ENCODE assay signal across 1 cellular context in the genomic region with DNA sequence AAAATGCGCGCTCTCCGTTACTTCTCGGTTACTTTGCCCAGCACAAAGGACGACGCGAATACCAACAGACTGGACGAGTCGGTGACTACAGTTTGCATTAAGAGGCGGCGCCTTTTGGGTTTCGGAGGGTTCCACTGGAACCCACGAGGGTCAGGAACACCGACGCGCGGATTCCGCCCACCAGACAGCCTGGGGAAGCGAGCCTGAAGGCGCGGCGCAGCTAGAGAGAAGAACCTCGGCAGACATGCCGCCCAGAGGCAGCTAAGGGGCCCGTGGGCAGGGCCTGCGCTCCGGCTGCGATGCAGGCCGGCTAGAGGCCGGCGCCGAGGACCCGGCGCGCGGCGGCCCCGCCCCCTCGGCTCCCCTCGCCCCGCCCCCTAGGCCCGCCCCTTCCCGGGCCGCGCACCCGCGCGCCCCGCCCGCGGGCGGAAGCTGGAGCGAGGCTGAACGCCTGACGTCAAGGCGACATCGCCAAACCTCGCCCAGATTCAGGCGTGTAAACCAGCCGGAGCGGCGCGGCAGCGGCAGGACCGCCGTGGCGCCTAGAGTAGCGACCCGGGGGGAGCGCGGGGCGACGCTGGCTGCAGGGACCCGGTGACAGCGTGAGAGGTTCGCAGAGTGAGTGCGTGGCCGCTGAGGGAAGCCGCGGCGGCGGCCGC.
A peak's percentile ranks its signal among the peaks of the same experiment; 100 is the strongest.
TF ChIP-seq lines count a peak whose summit lies in the region.

TSS of gene RAP1B (plus strand) at position 465 of the 659 bp plus-strand sequence. CDS start 37,826 bp downstream, outside the sequence.

TF ChIP-seq in K562, 482 proteins besides CTCF, POLR2A, EP300 and RAD21 (continued from another document and continues in another):
- TF ChIP-seq, protein P1, sequence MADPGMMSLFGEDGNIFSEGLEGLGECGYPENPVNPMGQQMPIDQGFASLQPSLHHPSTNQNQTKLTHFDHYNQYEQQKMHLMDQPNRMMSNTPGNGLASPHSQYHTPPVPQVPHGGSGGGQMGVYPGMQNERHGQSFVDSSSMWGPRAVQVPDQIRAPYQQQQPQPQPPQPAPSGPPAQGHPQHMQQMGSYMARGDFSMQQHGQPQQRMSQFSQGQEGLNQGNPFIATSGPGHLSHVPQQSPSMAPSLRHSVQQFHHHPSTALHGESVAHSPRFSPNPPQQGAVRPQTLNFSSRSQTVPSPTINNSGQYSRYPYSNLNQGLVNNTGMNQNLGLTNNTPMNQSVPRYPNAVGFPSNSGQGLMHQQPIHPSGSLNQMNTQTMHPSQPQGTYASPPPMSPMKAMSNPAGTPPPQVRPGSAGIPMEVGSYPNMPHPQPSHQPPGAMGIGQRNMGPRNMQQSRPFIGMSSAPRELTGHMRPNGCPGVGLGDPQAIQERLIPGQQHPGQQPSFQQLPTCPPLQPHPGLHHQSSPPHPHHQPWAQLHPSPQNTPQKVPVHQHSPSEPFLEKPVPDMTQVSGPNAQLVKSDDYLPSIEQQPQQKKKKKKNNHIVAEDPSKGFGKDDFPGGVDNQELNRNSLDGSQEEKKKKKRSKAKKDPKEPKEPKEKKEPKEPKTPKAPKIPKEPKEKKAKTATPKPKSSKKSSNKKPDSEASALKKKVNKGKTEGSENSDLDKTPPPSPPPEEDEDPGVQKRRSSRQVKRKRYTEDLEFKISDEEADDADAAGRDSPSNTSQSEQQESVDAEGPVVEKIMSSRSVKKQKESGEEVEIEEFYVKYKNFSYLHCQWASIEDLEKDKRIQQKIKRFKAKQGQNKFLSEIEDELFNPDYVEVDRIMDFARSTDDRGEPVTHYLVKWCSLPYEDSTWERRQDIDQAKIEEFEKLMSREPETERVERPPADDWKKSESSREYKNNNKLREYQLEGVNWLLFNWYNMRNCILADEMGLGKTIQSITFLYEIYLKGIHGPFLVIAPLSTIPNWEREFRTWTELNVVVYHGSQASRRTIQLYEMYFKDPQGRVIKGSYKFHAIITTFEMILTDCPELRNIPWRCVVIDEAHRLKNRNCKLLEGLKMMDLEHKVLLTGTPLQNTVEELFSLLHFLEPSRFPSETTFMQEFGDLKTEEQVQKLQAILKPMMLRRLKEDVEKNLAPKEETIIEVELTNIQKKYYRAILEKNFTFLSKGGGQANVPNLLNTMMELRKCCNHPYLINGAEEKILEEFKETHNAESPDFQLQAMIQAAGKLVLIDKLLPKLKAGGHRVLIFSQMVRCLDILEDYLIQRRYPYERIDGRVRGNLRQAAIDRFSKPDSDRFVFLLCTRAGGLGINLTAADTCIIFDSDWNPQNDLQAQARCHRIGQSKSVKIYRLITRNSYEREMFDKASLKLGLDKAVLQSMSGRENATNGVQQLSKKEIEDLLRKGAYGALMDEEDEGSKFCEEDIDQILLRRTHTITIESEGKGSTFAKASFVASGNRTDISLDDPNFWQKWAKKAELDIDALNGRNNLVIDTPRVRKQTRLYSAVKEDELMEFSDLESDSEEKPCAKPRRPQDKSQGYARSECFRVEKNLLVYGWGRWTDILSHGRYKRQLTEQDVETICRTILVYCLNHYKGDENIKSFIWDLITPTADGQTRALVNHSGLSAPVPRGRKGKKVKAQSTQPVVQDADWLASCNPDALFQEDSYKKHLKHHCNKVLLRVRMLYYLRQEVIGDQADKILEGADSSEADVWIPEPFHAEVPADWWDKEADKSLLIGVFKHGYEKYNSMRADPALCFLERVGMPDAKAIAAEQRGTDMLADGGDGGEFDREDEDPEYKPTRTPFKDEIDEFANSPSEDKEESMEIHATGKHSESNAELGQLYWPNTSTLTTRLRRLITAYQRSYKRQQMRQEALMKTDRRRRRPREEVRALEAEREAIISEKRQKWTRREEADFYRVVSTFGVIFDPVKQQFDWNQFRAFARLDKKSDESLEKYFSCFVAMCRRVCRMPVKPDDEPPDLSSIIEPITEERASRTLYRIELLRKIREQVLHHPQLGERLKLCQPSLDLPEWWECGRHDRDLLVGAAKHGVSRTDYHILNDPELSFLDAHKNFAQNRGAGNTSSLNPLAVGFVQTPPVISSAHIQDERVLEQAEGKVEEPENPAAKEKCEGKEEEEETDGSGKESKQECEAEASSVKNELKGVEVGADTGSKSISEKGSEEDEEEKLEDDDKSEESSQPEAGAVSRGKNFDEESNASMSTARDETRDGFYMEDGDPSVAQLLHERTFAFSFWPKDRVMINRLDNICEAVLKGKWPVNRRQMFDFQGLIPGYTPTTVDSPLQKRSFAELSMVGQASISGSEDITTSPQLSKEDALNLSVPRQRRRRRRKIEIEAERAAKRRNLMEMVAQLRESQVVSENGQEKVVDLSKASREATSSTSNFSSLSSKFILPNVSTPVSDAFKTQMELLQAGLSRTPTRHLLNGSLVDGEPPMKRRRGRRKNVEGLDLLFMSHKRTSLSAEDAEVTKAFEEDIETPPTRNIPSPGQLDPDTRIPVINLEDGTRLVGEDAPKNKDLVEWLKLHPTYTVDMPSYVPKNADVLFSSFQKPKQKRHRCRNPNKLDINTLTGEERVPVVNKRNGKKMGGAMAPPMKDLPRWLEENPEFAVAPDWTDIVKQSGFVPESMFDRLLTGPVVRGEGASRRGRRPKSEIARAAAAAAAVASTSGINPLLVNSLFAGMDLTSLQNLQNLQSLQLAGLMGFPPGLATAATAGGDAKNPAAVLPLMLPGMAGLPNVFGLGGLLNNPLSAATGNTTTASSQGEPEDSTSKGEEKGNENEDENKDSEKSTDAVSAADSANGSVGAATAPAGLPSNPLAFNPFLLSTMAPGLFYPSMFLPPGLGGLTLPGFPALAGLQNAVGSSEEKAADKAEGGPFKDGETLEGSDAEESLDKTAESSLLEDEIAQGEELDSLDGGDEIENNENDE (IDR thresholded peaks at IDR 0.05; ENCODE audit: low read depth, low read length) = no peak
- TF ChIP-seq RBM34 (IDR thresholded peaks at IDR 0.05; ENCODE audit: borderline replicate concordance, insufficient read depth, low read length) (no peak), SAFB2 (IDR thresholded peaks at IDR 0.05; ENCODE audit: borderline replicate concordance, low read depth, low read length, severe bottlenecking) (no peak), IRF9 (tag; IDR thresholded peaks at IDR 0.05) (no peak), TAF15 (IDR thresholded peaks at IDR 0.05; ENCODE audit: low read depth, low read length) (no peak), TRIM28 (IDR thresholded peaks at IDR 0.05) (no peak), E2F5 (CRISPR knock-in tag; IDR thresholded peaks at IDR 0.05) (no peak; the same call in 1 of the 2 replicates), TAF1 (IDR thresholded peaks at IDR 0.05; ENCODE audit: control insufficient read depth, extremely low read depth, insufficient read depth, low read length, severe bottlenecking) (peak; percentile 78), CBX1 (IDR thresholded peaks at IDR 0.05; ENCODE audit: low read depth) (peak; percentile 53; the same call in 1 of the 2 replicates), ZNF518B (CRISPR knock-in tag; IDR thresholded peaks at IDR 0.05) (no peak), KDM1A (IDR thresholded peaks at IDR 0.05) (no peak), ZNF41 (CRISPR knock-in tag; conservative IDR thresholded peaks at IDR 0.05) (no peak), ZNF57 (CRISPR knock-in tag; IDR thresholded peaks at IDR 0.05) (no peak), CREBBP (IDR thresholded peaks at IDR 0.05; ENCODE audit: low read depth, low read length) (no peak), ILF3 (IDR thresholded peaks at IDR 0.05; ENCODE audit: borderline replicate concordance) (no peak), KLF10 (CRISPR knock-in tag; IDR thresholded peaks at IDR 0.05) (no peak), SRSF3 (IDR thresholded peaks at IDR 0.05; ENCODE audit: insufficient read depth, low read length) (no peak), TRIM24 (IDR thresholded peaks at IDR 0.05) (no peak), SNRNP70 (optimal IDR thresholded peaks at IDR 0.05; ENCODE audit: low read depth, low read length) (no peak), KLF1 (tag; IDR thresholded peaks at IDR 0.05) (no peak), MYNN (IDR thresholded peaks at IDR 0.05) (no peak), MYNN (CRISPR knock-in tag; IDR thresholded peaks at IDR 0.05) (no peak), EWSR1 (IDR thresholded peaks at IDR 0.05; ENCODE audit: borderline replicate concordance, low read depth, partially characterized antibody) (no peak), SLC30A9 (CRISPR knock-in tag; IDR thresholded peaks at IDR 0.05) (no peak), NONO (IDR thresholded peaks at IDR 0.05; ENCODE audit: low read depth in 2 of 2, low read length in 1 of 2) (peak; percentile 27 to 55; a peak in 2 of 4 replicates), SRSF1 (IDR thresholded peaks at IDR 0.05; ENCODE audit: low read depth, low read length) (no peak), MAFG (tag; conservative IDR thresholded peaks at IDR 0.05) (no peak), ZNF696 (CRISPR knock-in tag; conservative IDR thresholded peaks at IDR 0.05) (no peak), NRF1 (conservative IDR thresholded peaks at IDR 0.05 in 1 of 2, IDR thresholded peaks at IDR 0.05 in 1 of 2) (peak; percentile 65 to 66), USF2 (CRISPR knock-in tag; IDR thresholded peaks at IDR 0.05) (no peak)
- TF ChIP-seq, protein P2, sequence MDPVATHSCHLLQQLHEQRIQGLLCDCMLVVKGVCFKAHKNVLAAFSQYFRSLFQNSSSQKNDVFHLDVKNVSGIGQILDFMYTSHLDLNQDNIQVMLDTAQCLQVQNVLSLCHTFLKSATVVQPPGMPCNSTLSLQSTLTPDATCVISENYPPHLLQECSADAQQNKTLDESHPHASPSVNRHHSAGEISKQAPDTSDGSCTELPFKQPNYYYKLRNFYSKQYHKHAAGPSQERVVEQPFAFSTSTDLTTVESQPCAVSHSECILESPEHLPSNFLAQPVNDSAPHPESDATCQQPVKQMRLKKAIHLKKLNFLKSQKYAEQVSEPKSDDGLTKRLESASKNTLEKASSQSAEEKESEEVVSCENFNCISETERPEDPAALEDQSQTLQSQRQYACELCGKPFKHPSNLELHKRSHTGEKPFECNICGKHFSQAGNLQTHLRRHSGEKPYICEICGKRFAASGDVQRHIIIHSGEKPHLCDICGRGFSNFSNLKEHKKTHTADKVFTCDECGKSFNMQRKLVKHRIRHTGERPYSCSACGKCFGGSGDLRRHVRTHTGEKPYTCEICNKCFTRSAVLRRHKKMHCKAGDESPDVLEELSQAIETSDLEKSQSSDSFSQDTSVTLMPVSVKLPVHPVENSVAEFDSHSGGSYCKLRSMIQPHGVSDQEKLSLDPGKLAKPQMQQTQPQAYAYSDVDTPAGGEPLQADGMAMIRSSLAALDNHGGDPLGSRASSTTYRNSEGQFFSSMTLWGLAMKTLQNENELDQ (CRISPR knock-in tag; IDR thresholded peaks at IDR 0.05; ENCODE audit: borderline replicate concordance) = no peak
- TF ChIP-seq, protein P3, sequence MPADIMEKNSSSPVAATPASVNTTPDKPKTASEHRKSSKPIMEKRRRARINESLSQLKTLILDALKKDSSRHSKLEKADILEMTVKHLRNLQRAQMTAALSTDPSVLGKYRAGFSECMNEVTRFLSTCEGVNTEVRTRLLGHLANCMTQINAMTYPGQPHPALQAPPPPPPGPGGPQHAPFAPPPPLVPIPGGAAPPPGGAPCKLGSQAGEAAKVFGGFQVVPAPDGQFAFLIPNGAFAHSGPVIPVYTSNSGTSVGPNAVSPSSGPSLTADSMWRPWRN (IDR thresholded peaks at IDR 0.05; ENCODE audit: low read depth) = no peak
- TF ChIP-seq, protein P4, sequence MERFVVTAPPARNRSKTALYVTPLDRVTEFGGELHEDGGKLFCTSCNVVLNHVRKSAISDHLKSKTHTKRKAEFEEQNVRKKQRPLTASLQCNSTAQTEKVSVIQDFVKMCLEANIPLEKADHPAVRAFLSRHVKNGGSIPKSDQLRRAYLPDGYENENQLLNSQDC (CRISPR knock-in tag; IDR thresholded peaks at IDR 0.05) = no peak; the same call in none of the 2 replicates
